ENCODE assay signal across 13 cellular contexts in genomic region chr6:38143191-38144154, GRCh38.
DNase-seq lines count a peak whose midpoint lies in the region; ATAC-seq and TF ChIP-seq lines count a peak whose summit lies in the region.
"Had no signal": no experiment of that assay in that cellular context is flagged by ENCODE, and none has a peak within 500 bp of the region (broad histone marks: within the 10 kb centered on the region; RNA-seq: fewer than 3 reads in every experiment).

No MANE protein-coding gene starts in this region.

- peak overlapping the region; percentile 64 for H3K27ac Mint-ChIP-seq in central memory CD8-positive, alpha-beta T cell (ENCODE audit: low read depth)
- H3K27ac Mint-ChIP-seq: activated CD8-positive, alpha-beta T cell treated with anti-CD3 and anti-CD28 coated beads, Interleukin-2, amount 10 ng/mL, durations not matched to agents 7 days and 5 days; activated naive CD4-positive, alpha-beta T cell treated with anti-CD3 and anti-CD28 coated beads, Interleukin-2, amount 10 ng/mL, durations not matched to agents 7 days and 5 days had no signal

- no peak overlapping the region for H3K9ac ChIP-seq in neural cell (ENCODE audit: low read length)
- no peak overlapping the region for H3K9ac ChIP-seq in neuronal stem cell (ENCODE audit: low read depth, low read length, poor library complexity)

- H3K79me1 ChIP-seq in neuronal stem cell (ENCODE audit: low read depth, low read length), result no peaks in the 10 kb centered on the region

- no CpG with 5 or more reads among the region's 8 CpGs for WGBS in neuronal stem cell (ENCODE audit: extremely low coverage in 2 of 2, insufficient read length in 2 of 2, insufficient replicate concordance in 1 of 2), 2 donors

- H3K23ac ChIP-seq in neuronal stem cell (ENCODE audit: low read depth, low read length, poor library complexity), result no peak overlapping the region

- H3K4me3 Mint-ChIP-seq in central memory CD8-positive, alpha-beta T cell, result no peak overlapping the region
- H3K4me3 Mint-ChIP-seq: activated CD8-positive, alpha-beta T cell treated with anti-CD3 and anti-CD28 coated beads, Interleukin-2, amount 10 ng/mL, durations not matched to agents 7 days and 5 days; activated naive CD4-positive, alpha-beta T cell treated with anti-CD3 and anti-CD28 coated beads, Interleukin-2, amount 10 ng/mL, durations not matched to agents 7 days and 5 days; CD4-positive, alpha-beta memory T cell had no signal

- H2BK15ac ChIP-seq in neuronal stem cell (ENCODE audit: low read length), result no peak overlapping the region

- TF ChIP-seq CTCF in neural cell (IDR thresholded peaks at IDR 0.05; ENCODE audit: poor library complexity, severe bottlenecking), result peak; percentile 23

- H2BK5ac ChIP-seq in neuronal stem cell (ENCODE audit: low read length), result no peak overlapping the region

- H3K9me3 Mint-ChIP-seq in central memory CD8-positive, alpha-beta T cell, result no peaks in the 10 kb centered on the region
- H3K9me3 Mint-ChIP-seq: activated naive CD4-positive, alpha-beta T cell treated with anti-CD3 and anti-CD28 coated beads, Interleukin-2, amount 10 ng/mL, durations not matched to agents 7 days and 5 days; CD4-positive, alpha-beta memory T cell had no signal

- H3F3A ChIP-seq in neural cell (ENCODE audit: insufficient read depth, low read length, poor library complexity, severe bottlenecking), result no peaks in the 10 kb centered on the region

- DNase-seq in G401 (ENCODE audit: low spot score) (peak; percentile 42), NCI-H2227 treated with DMSO at 0.1 percent for 48 hours (lab: John Stamatoyannopoulos, UW) (peak; percentile 11), NK-92 (lab: John Stamatoyannopoulos, UW; ENCODE audit: unreplicated experiment) (no peak), neuronal stem cell (ENCODE audit: low spot score) (no peak), NCI-H1105 treated with DMSO at 0.1 percent for 48 hours (lab: John Stamatoyannopoulos, UW) (no peak)
- DNase-seq in central memory CD8-positive, alpha-beta T cell (ENCODE audit: low spot score in 2 of 2), result no peak
- DNase-seq: activated CD8-positive, alpha-beta T cell treated with anti-CD3 and anti-CD28 coated beads, Interleukin-2, amount 10 ng/mL, durations not matched to agents 7 days and 5 days; activated naive CD4-positive, alpha-beta T cell treated with anti-CD3 and anti-CD28 coated beads, Interleukin-2, amount 10 ng/mL, durations not matched to agents 7 days and 5 days; CD4-positive, alpha-beta memory T cell; erythroblast had no signal

- H3K9me3 ChIP-seq in neural cell (ENCODE audit: low read length), result no peaks in the 10 kb centered on the region
- H3K9me3 ChIP-seq in neuronal stem cell (replicated peaks in 1 of 2; ENCODE audit: control insufficient read depth in 2 of 2, insufficient read depth in 1 of 2, low read depth in 1 of 2, low read length in 2 of 2), result peaks cover 0 to 6% of the 10 kb centered on the region in 2 donors
- H3K9me3 ChIP-seq: thoracic aorta had no signal

- no peaks in the 10 kb centered on the region for H3K79me2 ChIP-seq in neural cell (replicated peaks; ENCODE audit: insufficient read depth, low read length)

- no peaks in the 10 kb centered on the region for H3K27me3 ChIP-seq in neural cell (ENCODE audit: insufficient read depth, low read depth, low read length)
- H3K27me3 ChIP-seq in neuronal stem cell (ENCODE audit: control insufficient read depth in 3 of 3, insufficient read depth in 3 of 3, low read depth in 1 of 3, low read length in 3 of 3), result no peaks in the 10 kb centered on the region

- H3K4me2 ChIP-seq in neural cell (ENCODE audit: low read length) (no peak overlapping the region), neuronal stem cell (ENCODE audit: insufficient read depth, low read length, poor library complexity, severe bottlenecking) (no peak overlapping the region)

- TF ChIP-seq EP300 in neural cell (conservative IDR thresholded peaks at IDR 0.05; ENCODE audit: poor library complexity, severe bottlenecking), result peak; percentile 37

- H3K27me3 Mint-ChIP-seq in central memory CD8-positive, alpha-beta T cell, result no peaks in the 10 kb centered on the region
- H3K27me3 Mint-ChIP-seq: activated naive CD4-positive, alpha-beta T cell treated with anti-CD3 and anti-CD28 coated beads, Interleukin-2, amount 10 ng/mL, durations not matched to agents 7 days and 5 days; CD4-positive, alpha-beta memory T cell had no signal

- H3K4ac ChIP-seq in neuronal stem cell (ENCODE audit: low read length), result no peak overlapping the region

- in situ Hi-C loops in G401 (cut with HindIII; ENCODE audit: low sequenced_read_pairs), result no loop called here

- no peak for ATAC-seq in central memory CD8-positive, alpha-beta T cell (replicated peaks; ENCODE audit: extremely low read depth, poor library complexity, severe bottlenecking)
- ATAC-seq in GM18519 (IDR thresholded peaks at IDR 0.05; ENCODE audit: low FRiP score, unreplicated experiment), result no peak
- ATAC-seq: activated CD8-positive, alpha-beta T cell treated with anti-CD3 and anti-CD28 coated beads, Interleukin-2, amount 10 ng/mL, durations not matched to agents 7 days and 5 days had no signal

- H3K36me3 ChIP-seq in neural cell (ENCODE audit: insufficient read depth, low read length), result no peaks in the 10 kb centered on the region
- peaks cover 0 to 3% of the 10 kb centered on the region in 2 donors for H3K36me3 ChIP-seq in neuronal stem cell (replicated peaks in 1 of 2; ENCODE audit: control insufficient read depth in 2 of 2, insufficient read depth in 2 of 2, low read length in 2 of 2)
- H3K36me3 ChIP-seq: thoracic aorta had no signal

- H3K14ac ChIP-seq in neuronal stem cell (ENCODE audit: low read length), result no peak overlapping the region

- no peak overlapping the region for H2AK5ac ChIP-seq in neuronal stem cell (ENCODE audit: low read depth, low read length)

- H3K4me1 ChIP-seq in neuronal stem cell (ENCODE audit: control insufficient read depth in 2 of 2, insufficient read depth in 1 of 2, low read depth in 1 of 2, low read length in 2 of 2), result peaks cover 3 to 21% of the 10 kb centered on the region in 2 donors

- no peak overlapping the region for H2BK120ac ChIP-seq in neuronal stem cell (ENCODE audit: low read depth, low read length)

- no peaks in the 10 kb centered on the region for H3K9me2 ChIP-seq in neural cell (ENCODE audit: insufficient read depth, low read length)

- no peak overlapping the region for H4K8ac ChIP-seq in neuronal stem cell (ENCODE audit: low read depth, low read length)

- H2AFZ ChIP-seq in neural cell (ENCODE audit: low read depth, low read length) (no peak overlapping the region), neuronal stem cell (ENCODE audit: low read length) (no peak overlapping the region)

- no peak overlapping the region for H2BK12ac ChIP-seq in neuronal stem cell (ENCODE audit: low read length)

- peaks cover 45% of the 10 kb centered on the region for H3K4me1 Mint-ChIP-seq in central memory CD8-positive, alpha-beta T cell

- no peak overlapping the region for H4K91ac ChIP-seq in neuronal stem cell (ENCODE audit: low read depth, low read length, poor library complexity)

- H4K20me1 ChIP-seq in neural cell (ENCODE audit: insufficient read depth), result no peaks in the 10 kb centered on the region

- H3K27ac ChIP-seq in neural cell (ENCODE audit: low read length) (no peak overlapping the region), neuronal stem cell (replicated peaks; ENCODE audit: low read length) (no peak overlapping the region)
- H3K27ac ChIP-seq: thoracic aorta had no signal

- H3K18ac ChIP-seq in neuronal stem cell (ENCODE audit: low read length), result no peak overlapping the region

- peaks cover 12% of the 10 kb centered on the region for H3K36me3 Mint-ChIP-seq in central memory CD8-positive, alpha-beta T cell (ENCODE audit: insufficient read depth)
- H3K36me3 Mint-ChIP-seq: activated naive CD4-positive, alpha-beta T cell treated with anti-CD3 and anti-CD28 coated beads, Interleukin-2, amount 10 ng/mL, durations not matched to agents 7 days and 5 days had no signal

- peak overlapping the region; percentile 26 for H3K4me3 ChIP-seq in neural cell (ENCODE audit: low read length)
- no peak overlapping the region for H3K4me3 ChIP-seq in neuronal stem cell (ENCODE audit: low read length in 2 of 2)
- H3K4me3 ChIP-seq: thoracic aorta had no signal

- peak; percentile 54 for TF ChIP-seq RAD21 in neural cell (conservative IDR thresholded peaks at IDR 0.05)

TF ChIP-seq in neural cell, 6 proteins besides CTCF, POLR2A, EP300 and RAD21:
- TF ChIP-seq SMC3 (conservative IDR thresholded peaks at IDR 0.05; ENCODE audit: poor library complexity) (peak; percentile 30), POLR2AphosphoS5 (IDR thresholded peaks at IDR 0.05) (peak; percentile 39), EZH2 (IDR thresholded peaks at IDR 0.05; ENCODE audit: borderline replicate concordance, insufficient read depth, low read length, poor library complexity, severe bottlenecking) (no peak), TAF1 (IDR thresholded peaks at IDR 0.05; ENCODE audit: low read depth) (no peak), REST (IDR thresholded peaks at IDR 0.05; ENCODE audit: borderline replicate concordance) (no peak)
TF ChIP-seq in neural cell: peak in this region for 2.

Comparison
In these comparisons a context has a peak if more than half of its experiments do, and no peak if none do; other contexts are left out.
1. DNase-seq: peak in G401 (single experiment) and NCI-H2227 treated with DMSO at 0.1 percent for 48 hours (single experiment); none in central memory CD8-positive, alpha-beta T cell (0 of 2), NK-92 (single experiment), neuronal stem cell (single experiment) and NCI-H1105 treated with DMSO at 0.1 percent for 48 hours (single experiment).